Comparison of ENCODE assay signal across 7 cellular contexts in the genomic region with DNA sequence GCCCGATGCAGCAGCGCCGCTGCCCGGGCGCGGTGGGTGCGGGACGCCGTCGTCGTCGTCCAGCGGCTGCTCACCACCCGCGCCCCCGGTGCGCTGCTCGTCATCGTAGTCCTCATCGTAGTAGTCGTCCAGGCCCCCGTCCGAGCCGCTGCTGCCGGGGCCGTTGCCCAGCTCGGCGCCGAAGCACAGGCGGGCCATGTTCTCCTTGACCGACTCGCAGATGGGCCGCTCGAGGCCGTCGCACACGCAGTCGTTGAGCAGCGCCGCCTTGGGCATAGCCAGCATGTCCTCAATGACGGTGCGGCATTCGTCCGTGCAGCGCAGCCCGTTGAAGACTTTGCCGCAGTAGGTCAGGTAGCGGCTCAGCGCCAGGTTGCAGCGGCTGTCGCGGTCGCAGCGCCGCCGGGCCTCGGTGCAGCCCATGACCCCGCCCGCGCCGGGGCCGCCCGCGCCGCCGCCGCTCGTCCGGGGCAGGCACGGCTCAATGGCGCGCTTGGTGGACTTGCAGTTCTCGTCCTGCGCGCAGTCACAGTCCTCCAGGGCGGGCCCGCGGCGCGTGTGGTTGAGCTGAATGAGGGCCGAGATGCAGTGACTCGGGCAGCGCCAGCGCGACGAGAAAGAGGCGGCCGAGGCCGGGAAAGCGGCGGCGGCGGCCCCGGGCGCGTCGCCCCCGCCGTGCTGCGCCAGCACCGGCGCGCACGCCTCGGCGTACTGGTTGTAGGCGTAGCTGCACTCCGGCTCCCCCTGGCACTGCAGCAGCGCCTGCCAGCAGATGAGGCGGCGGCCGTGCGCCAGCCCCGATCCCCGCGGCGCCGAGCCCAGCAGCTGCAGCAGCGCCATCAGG. TPM values are rescaled to one million over a fixed set of nuclear protein-coding genes. Genes with fewer than 3 reads are reported as not detected.
DNase-seq lines count a peak whose midpoint lies in the region; ATAC-seq and TF ChIP-seq lines count a peak whose summit lies in the region.

No MANE protein-coding gene starts in this region.

- ATAC-seq in GM18867 (IDR thresholded peaks at IDR 0.05; ENCODE audit: unreplicated experiment) (peak; percentile 69), HG02981 (IDR thresholded peaks at IDR 0.05; ENCODE audit: unreplicated experiment) (peak; percentile 49)
- peak; percentile 65 for ATAC-seq in activated T-helper 17 cell treated with anti-CD3 and anti-CD28 coated beads, Interleukin-2, amount 50 U/mL, for 72 hours (replicated peaks)
- peak; percentile 72 to 78 for ATAC-seq in naive thymus-derived CD8-positive, alpha-beta T cell

- POLR2A ChIA-PET in naive thymus-derived CD8-positive, alpha-beta T cell (lab: Charles Lee): no interaction called here

- no peaks in the 10 kb centered on the region for H3K79me2 ChIP-seq in OCI-LY1 (ENCODE audit: insufficient read depth, low read length)

- H2AFZ ChIP-seq in OCI-LY1 (ENCODE audit: low read length): no peak overlapping the region

- peak overlapping the region; percentile 78 for H3K4me2 ChIP-seq in OCI-LY1 (ENCODE audit: low read length)

- H3K27ac Mint-ChIP-seq in activated T-helper 17 cell treated with anti-CD3 and anti-CD28 coated beads, Interleukin-2, amount 50 U/mL, for 72 hours: no peak overlapping the region
- H3K27ac Mint-ChIP-seq in naive thymus-derived CD8-positive, alpha-beta T cell: no peak overlapping the region

- peaks cover 33% of the 10 kb centered on the region for H3K27me3 Mint-ChIP-seq in activated T-helper 17 cell treated with anti-CD3 and anti-CD28 coated beads, Interleukin-2, amount 50 U/mL, for 72 hours
- H3K27me3 Mint-ChIP-seq in naive thymus-derived CD8-positive, alpha-beta T cell: peaks cover 17 to 46% (median 37%) of the 10 kb centered on the region in 5 donors

- TF ChIP-seq CTCF in OCI-LY1 (IDR thresholded peaks at IDR 0.05; ENCODE audit: low read length) (no peak), fibroblast of mammary gland (conservative IDR thresholded peaks at IDR 0.05; ENCODE audit: control insufficient read depth, insufficient read depth, low read depth, low read length) (no peak)

- H3K27me3 ChIP-seq in OCI-LY1 (ENCODE audit: insufficient read depth, low read length): no peaks in the 10 kb centered on the region

- no peaks in the 10 kb centered on the region for H3K36me3 Mint-ChIP-seq in activated T-helper 17 cell treated with anti-CD3 and anti-CD28 coated beads, Interleukin-2, amount 50 U/mL, for 72 hours (ENCODE audit: low read depth)
- H3K36me3 Mint-ChIP-seq in naive thymus-derived CD8-positive, alpha-beta T cell: no peaks in the 10 kb centered on the region

- H3K9me2 ChIP-seq in OCI-LY1 (ENCODE audit: low read depth, low read length): no peaks in the 10 kb centered on the region

- H3K4me1 ChIP-seq in OCI-LY1 (ENCODE audit: insufficient read depth, low read length, severe bottlenecking): peaks cover 9% of the 10 kb centered on the region

- no peaks in the 10 kb centered on the region for H4K20me1 ChIP-seq in OCI-LY1 (ENCODE audit: insufficient read depth, low read length)

- no peaks in the 10 kb centered on the region for H3K9me3 ChIP-seq in OCI-LY1 (ENCODE audit: low read length)

- no peaks in the 10 kb centered on the region for H3K9me3 Mint-ChIP-seq in activated T-helper 17 cell treated with anti-CD3 and anti-CD28 coated beads, Interleukin-2, amount 50 U/mL, for 72 hours
- H3K9me3 Mint-ChIP-seq in naive thymus-derived CD8-positive, alpha-beta T cell: no peaks in the 10 kb centered on the region

- H3K4me3 ChIP-seq in OCI-LY1 (ENCODE audit: low read depth, low read length, poor library complexity, severe bottlenecking) (peak overlapping the region; percentile 62), fibroblast of mammary gland (ENCODE audit: control insufficient read depth, low read depth, low read length) (peak overlapping the region; percentile 87)

- H3F3A ChIP-seq in OCI-LY1 (ENCODE audit: insufficient read depth, low read length): no peaks in the 10 kb centered on the region

- no peak overlapping the region for H3K9ac ChIP-seq in OCI-LY1 (ENCODE audit: low read length)

- H3K27ac ChIP-seq in OCI-LY1 (ENCODE audit: low read depth, low read length, poor library complexity, severe bottlenecking): no peak overlapping the region

- no peaks in the 10 kb centered on the region for H3K36me3 ChIP-seq in OCI-LY1 (ENCODE audit: insufficient read depth, low read length)

- H3K4me3 Mint-ChIP-seq in activated T-helper 17 cell treated with anti-CD3 and anti-CD28 coated beads, Interleukin-2, amount 50 U/mL, for 72 hours: peak overlapping the region; percentile 62
- H3K4me3 Mint-ChIP-seq in naive thymus-derived CD8-positive, alpha-beta T cell: peak overlapping the region; percentile 65 to 84 (median 78)

- DNase-seq in fibroblast of mammary gland (ENCODE audit: low read depth): peak; percentile 68
- peak; percentile 47 to 79 (median 63) for DNase-seq in naive thymus-derived CD8-positive, alpha-beta T cell
- DNase-seq in stimulated activated naive CD4-positive, alpha-beta T cell (lab: John Stamatoyannopoulos, UW): peak; percentile 31 to 75 (median 52)

- H3K4me1 Mint-ChIP-seq in activated T-helper 17 cell treated with anti-CD3 and anti-CD28 coated beads, Interleukin-2, amount 50 U/mL, for 72 hours: no peaks in the 10 kb centered on the region
- peaks cover 9 to 17% (median 11%) of the 10 kb centered on the region in 4 donors for H3K4me1 Mint-ChIP-seq in naive thymus-derived CD8-positive, alpha-beta T cell

RNA-seq across cellular contexts. Expression of a gene that starts 1.2 kb away (rescaled TPM):
- under 1 TPM in 1 of 2 donors, not detected in 1; 0.28 TPM for total RNA-seq in activated T-helper 17 cell treated with anti-CD3 and anti-CD28 coated beads, Interleukin-2, amount 50 U/mL, for 72 hours
- under 1 TPM; 0.29 to 0.91 TPM for total RNA-seq in naive thymus-derived CD8-positive, alpha-beta T cell
- polyA plus RNA-seq in naive thymus-derived CD8-positive, alpha-beta T cell: under 1 TPM in 2 of 3 donors, not detected in 1; 0.08 to 0.22 TPM
